Comparison of ENCODE assay signal across 8 cellular contexts in genomic region chr15:65516997-65517865, GRCh38.
A peak's percentile ranks its signal among the peaks of the same experiment; 100 is the strongest.
DNase-seq lines count a peak whose midpoint lies in the region; ATAC-seq, FAIRE-seq and TF ChIP-seq lines count a peak whose summit lies in the region.

TSS of gene DPP8 (minus strand) at chr15:65517689. CDS start at chr15:65512553, 5,136 bp downstream.

- H3K4me3 Mint-ChIP-seq in central memory CD8-positive, alpha-beta T cell = peak within 1 kb of the TSS; percentile 84

- H3K27ac Mint-ChIP-seq in central memory CD8-positive, alpha-beta T cell (ENCODE audit: low read depth) = peak within 1 kb of the TSS; percentile 85

- no peaks in the 10 kb centered on the region for H3K9me3 Mint-ChIP-seq in central memory CD8-positive, alpha-beta T cell

- peak; percentile 66 for DNase-seq in AG09309 (ENCODE audit: low read depth)
- peak; percentile 89 for DNase-seq in NCI-H345 (lab: John Stamatoyannopoulos, UW)
- peak; percentile 87 to 91 (median 90) for DNase-seq in activated CD4-positive, CD25-positive, alpha-beta regulatory T cell (lab: John Stamatoyannopoulos, UW)
- peak; percentile 92 to 93 for DNase-seq in central memory CD8-positive, alpha-beta T cell (ENCODE audit: low spot score in 2 of 2)
- peak; percentile 94 to 95 (median 94) for DNase-seq in stimulated activated CD4-positive, alpha-beta T cell treated with anti-CD3 and anti-CD28 coated beads, Interleukin-12 subunit alpha, Interleukin-12 subunit beta, amount 100 ng/mL, for 48 hours (ENCODE audit: low read depth in 2 of 3, low spot score in 1 of 3)

- peak; percentile 97 for TF ChIP-seq CTCF in AG09309 (IDR thresholded peaks at IDR 0.05; ENCODE audit: control insufficient read depth, insufficient read depth, low read depth, low read length, missing control alignments)

- peak within 1 kb of the TSS; percentile 92 for H3K4me3 ChIP-seq in AG09309 (ENCODE audit: control insufficient read depth, low read depth, low read length)

- H3K36me3 Mint-ChIP-seq in central memory CD8-positive, alpha-beta T cell (ENCODE audit: insufficient read depth) = peaks cover 21% of the 10 kb centered on the region

- ATAC-seq in GM18909 (IDR thresholded peaks at IDR 0.05; ENCODE audit: poor library complexity, unreplicated experiment) (peak; percentile 89), HG03196 (IDR thresholded peaks at IDR 0.05; ENCODE audit: unreplicated experiment) (peak; percentile 94)
- peak; percentile 63 for ATAC-seq in central memory CD8-positive, alpha-beta T cell (replicated peaks; ENCODE audit: extremely low read depth, poor library complexity, severe bottlenecking)

- H3K4me1 Mint-ChIP-seq in central memory CD8-positive, alpha-beta T cell = peaks cover 34% of the 10 kb centered on the region

- FAIRE-seq in islet of Langerhans (lab: Jason Lieb, UNC) = peak; percentile 49

- no peaks in the 10 kb centered on the region for H3K27me3 Mint-ChIP-seq in central memory CD8-positive, alpha-beta T cell

Comparison
In these comparisons a context has a peak if more than half of its experiments do, and no peak if none do; other contexts are left out.
1. Peak in every context shown above with its lines: DNase-seq, ATAC-seq and H3K4me3 ChIP-seq.